ENCODE assay signal across 8 cellular contexts in genomic region chr9:34375901-34376595, GRCh38. TPM values are rescaled to one million over a fixed set of nuclear protein-coding genes. Genes with fewer than 3 reads are reported as not detected.
DNase-seq lines count a peak whose midpoint lies in the region; ATAC-seq, FAIRE-seq and TF ChIP-seq lines count a peak whose summit lies in the region.

No MANE protein-coding gene starts in this region.

- peaks cover 11% of the 10 kb centered on the region for H3K27me3 Mint-ChIP-seq in astrocyte (ENCODE audit: low read depth, unreplicated experiment)

- FAIRE-seq in astrocyte (lab: Jason Lieb, UNC) = no peak

- no CpG with 5 or more reads among the region's 22 CpGs for WGBS in iPS DF 6.9 (ENCODE audit: insufficient coverage, insufficient read length)

- H3K9me3 ChIP-seq in DOHH2 (ENCODE audit: control insufficient read depth, insufficient read depth, low read length) (no peaks in the 10 kb centered on the region; the same call in 1 of the 2 replicates), SJCRH30 (replicated peaks) (no peaks in the 10 kb centered on the region), astrocyte (ENCODE audit: insufficient read depth, low read depth, low read length) (peaks cover 13% of the 10 kb centered on the region), iPS DF 6.9 (ENCODE audit: control insufficient read depth, insufficient read depth, low read length) (no peaks in the 10 kb centered on the region)

- no peaks in the 10 kb centered on the region for H3K9me3 Mint-ChIP-seq in astrocyte (ENCODE audit: unreplicated experiment)

- ATAC-seq in HG03066 (IDR thresholded peaks at IDR 0.05; ENCODE audit: low read depth, unreplicated experiment) = peak; percentile 26

- peaks cover 9% of the 10 kb centered on the region for H3K4me1 Mint-ChIP-seq in astrocyte (ENCODE audit: low read depth, unreplicated experiment)

- H3K36me3 Mint-ChIP-seq in astrocyte (ENCODE audit: low read depth, unreplicated experiment) = peaks cover 10% of the 10 kb centered on the region

- no peaks in the 10 kb centered on the region for H3K36me3 ChIP-seq in DOHH2 (ENCODE audit: control insufficient read depth, low read length)
- no peaks in the 10 kb centered on the region for H3K36me3 ChIP-seq in SJCRH30
- H3K36me3 ChIP-seq in astrocyte (ENCODE audit: insufficient read depth, low read length) = no peaks in the 10 kb centered on the region
- H3K36me3 ChIP-seq in iPS DF 6.9 (ENCODE audit: control insufficient read depth, insufficient read depth, low read length) = peaks cover 3% of the 10 kb centered on the region; the same call in 1 of the 2 replicates

- H3K4me2 ChIP-seq in DOHH2 (ENCODE audit: low read length) = peak overlapping the region; percentile 83
- H3K4me2 ChIP-seq in astrocyte (ENCODE audit: low read length) = peak overlapping the region; percentile 86

- H3K27ac Mint-ChIP-seq in astrocyte (ENCODE audit: unreplicated experiment) = peak overlapping the region; percentile 18

- H3K9me2 ChIP-seq in DOHH2 (replicated peaks; ENCODE audit: control insufficient read depth, low read length) = no peaks in the 10 kb centered on the region

- H3F3A ChIP-seq in DOHH2 (ENCODE audit: control insufficient read depth, insufficient read depth) = no peaks in the 10 kb centered on the region

- H3K4me3 ChIP-seq in DOHH2 (ENCODE audit: low read length) (peak overlapping the region; percentile 77), SJCRH30 (peak overlapping the region; percentile 68), astrocyte (ENCODE audit: insufficient read depth, low read depth, low read length) (peak overlapping the region; percentile 68), iPS DF 6.9 (ENCODE audit: low read length) (peak overlapping the region; percentile 61; the same call in 1 of the 2 replicates), retinal pigment epithelial cell (ENCODE audit: low read length) (peak overlapping the region; percentile 78)

- H3K27me3 ChIP-seq in DOHH2 (ENCODE audit: control insufficient read depth, low read length) (peaks cover 6% of the 10 kb centered on the region), SJCRH30 (no peaks in the 10 kb centered on the region), astrocyte (ENCODE audit: insufficient read depth, low read length) (no peaks in the 10 kb centered on the region), iPS DF 6.9 (ENCODE audit: control insufficient read depth, insufficient read depth, low read length) (peaks cover 7% of the 10 kb centered on the region; the same call in 1 of the 2 replicates)

- DNase-seq in SJCRH30 = peak; percentile 49 to 57
- DNase-seq in astrocyte (ENCODE audit: low read depth) = peak; percentile 15
- peak; percentile 25 for DNase-seq in iPS DF 6.9 (ENCODE audit: low read depth, low spot score)
- no peak for DNase-seq in retinal pigment epithelial cell (ENCODE audit: low read depth)
- no peak for DNase-seq in middle frontal gyrus (ENCODE audit: extremely low spot score, low spot score)
- no peak for DNase-seq in NCI-H524 treated with DMSO at 0.1 percent for 48 hours (lab: John Stamatoyannopoulos, UW)

- H4K20me1 ChIP-seq in DOHH2 (ENCODE audit: control insufficient read depth, insufficient read depth, low read depth, low read length) = no peaks in the 10 kb centered on the region
- H4K20me1 ChIP-seq in astrocyte (ENCODE audit: insufficient read depth, low read length) = no peaks in the 10 kb centered on the region

- H3K27ac ChIP-seq in DOHH2 (ENCODE audit: low read depth, low read length) (no peak overlapping the region), SJCRH30 (no peak overlapping the region), astrocyte (ENCODE audit: low read depth, low read length) (no peak overlapping the region), iPS DF 6.9 (ENCODE audit: low read length) (no peak overlapping the region)

- H3K9ac ChIP-seq in astrocyte (ENCODE audit: low read length) = peak overlapping the region; percentile 71

- peak overlapping the region; percentile 88 for H3K4me3 Mint-ChIP-seq in astrocyte (ENCODE audit: unreplicated experiment)

- H3K79me2 ChIP-seq in DOHH2 (ENCODE audit: control insufficient read depth, low read length) = no peaks in the 10 kb centered on the region
- no peaks in the 10 kb centered on the region for H3K79me2 ChIP-seq in astrocyte (ENCODE audit: insufficient read depth, low read length)

- peak overlapping the region; percentile 68 for H2AFZ ChIP-seq in astrocyte (ENCODE audit: low read depth, low read length)

- peaks cover 41% of the 10 kb centered on the region for H3K4me1 ChIP-seq in DOHH2 (ENCODE audit: control insufficient read depth, low read length)
- H3K4me1 ChIP-seq in SJCRH30 = peaks cover 15% of the 10 kb centered on the region
- H3K4me1 ChIP-seq in astrocyte (ENCODE audit: insufficient read depth, low read length) = peaks cover 10% of the 10 kb centered on the region
- H3K4me1 ChIP-seq in iPS DF 6.9 (ENCODE audit: control insufficient read depth, insufficient read depth, low read length) = peaks cover 9% of the 10 kb centered on the region

- TF ChIP-seq CTCF in DOHH2 (IDR thresholded peaks at IDR 0.05; ENCODE audit: low read depth, low read length, poor library complexity, severe bottlenecking) (peak; percentile 55), astrocyte (IDR thresholded peaks at IDR 0.05; ENCODE audit: insufficient read depth, low read depth, low read length) (no peak), retinal pigment epithelial cell (conservative IDR thresholded peaks at IDR 0.05; ENCODE audit: low read depth, low read length) (peak; percentile 34)

RNA-seq across cellular contexts. Expression of gene MYORG, which starts 0.7 kb away (rescaled TPM):
- 1.7 and 1.8 TPM in 2 replicates for total RNA-seq in SJCRH30 (2014; rRNA removed; shearing (Covaris generic))
- total RNA-seq in astrocyte = 6.9 and 7.3 TPM in 2 replicates

RNA-seq across cellular contexts. Expression of gene NUDT2, which starts 46.7 kb away (rescaled TPM):
- total RNA-seq in SJCRH30 (2014; rRNA removed; shearing (Covaris generic)) = 9.4 TPM in 2 replicates
- total RNA-seq in astrocyte = 12.8 and 12.9 TPM in 2 replicates

RNA-seq across cellular contexts. Expression of gene KIF24, which starts 47.0 kb away (rescaled TPM):
- 5.9 and 6.8 TPM in 2 replicates for total RNA-seq in SJCRH30 (2014; rRNA removed; shearing (Covaris generic))
- 0.79 and 0.86 TPM in 2 replicates for total RNA-seq in astrocyte

Comparison
In these comparisons a context has a peak if more than half of its experiments do, and no peak if none do; other contexts are left out.
1. DNase-seq: peak in SJCRH30 (2 of 2), astrocyte (single experiment) and iPS DF 6.9 (single experiment); none in retinal pigment epithelial cell (single experiment), middle frontal gyrus (single experiment) and NCI-H524 treated with DMSO at 0.1 percent for 48 hours (single experiment).
2. Peak in every context shown above with its lines, with median percentiles within 50 percentile points of each other: H3K4me3 ChIP-seq.